ENCODE assay signal across 17 cellular contexts in the genomic region with DNA sequence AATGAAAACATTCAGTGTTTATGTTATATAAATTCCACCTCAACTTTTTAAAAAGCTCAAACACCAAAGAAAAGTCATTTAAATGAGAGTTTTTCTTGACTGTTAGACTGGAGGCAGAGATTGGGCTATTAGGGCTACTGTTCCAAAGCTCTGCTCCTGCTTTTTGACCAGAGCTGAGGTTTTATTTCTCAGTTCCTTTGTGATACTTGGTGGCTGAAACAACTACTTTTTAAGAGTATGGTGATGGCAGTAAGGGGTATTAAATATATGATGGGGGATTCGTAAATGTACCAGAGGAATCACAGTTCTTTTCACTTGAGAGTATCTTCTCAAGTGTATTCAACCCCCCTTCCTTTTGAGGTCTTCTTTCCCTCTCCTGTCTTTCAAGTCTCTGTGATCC.
"Had no signal": no experiment of that assay in that cellular context is flagged by ENCODE, and none has a peak within 500 bp of the region (broad histone marks: within the 10 kb centered on the region; RNA-seq: fewer than 3 reads in every experiment).

No MANE protein-coding gene starts in this region.

- H3K4me1 Mint-ChIP-seq: activated CD4-positive, alpha-beta memory T cell treated with anti-CD3 and anti-CD28 coated beads, Interleukin-2, amount 10 ng/mL, durations not matched to agents 7 days and 5 days had no signal

- H3K27me3 Mint-ChIP-seq: activated CD4-positive, alpha-beta memory T cell treated with anti-CD3 and anti-CD28 coated beads, Interleukin-2, amount 10 ng/mL, durations not matched to agents 7 days and 5 days had no signal

- H3K27ac Mint-ChIP-seq: activated CD4-positive, alpha-beta memory T cell treated with anti-CD3 and anti-CD28 coated beads, Interleukin-2, amount 10 ng/mL, durations not matched to agents 7 days and 5 days had no signal

- H3K4me1 ChIP-seq: heart left ventricle, lower lobe of right lung, pancreas, tibial artery had no signal

- ATAC-seq: activated naive CD4-positive, alpha-beta T cell treated with anti-CD3 and anti-CD28 coated beads, Interleukin-2, amount 50 U/mL, for 72 hours; activated T-cell treated with anti-CD3 and anti-CD28 coated beads, Interleukin-2, amount 50 U/mL, for 4 hours; heart left ventricle; lower lobe of right lung; pancreas; stimulated activated effector memory CD8-positive, alpha-beta T cell treated with anti-CD3 and anti-CD28 coated beads, Interleukin-12 subunit alpha, Interleukin-12 subunit beta, amount 100 ng/mL, for 72 hours; WTC11 had no signal

- DNase-seq: activated CD4-positive, alpha-beta memory T cell treated with anti-CD3 and anti-CD28 coated beads, Interleukin-2, amount 10 ng/mL, durations not matched to agents 7 days and 5 days; activated CD4-positive, alpha-beta T cell treated with anti-CD3 and anti-CD28 coated beads for 4 hours; activated effector memory CD4-positive, alpha-beta T cell treated with anti-CD3 and anti-CD28 coated beads, Interleukin-2, amount 50 U/mL, for 16 hours; activated T-cell treated with anti-CD3 and anti-CD28 coated beads, Interleukin-2, amount 50 U/mL, for 4 hours; heart left ventricle; lower lobe of right lung; midbrain; pancreas; stimulated activated CD4-positive, alpha-beta T cell treated with anti-CD3 and anti-CD28 coated beads, Interleukin-1b, Interleukin-23, amount 100 ng/mL, for 48 hours; tibial artery had no signal

- H3K9me3 ChIP-seq: lower lobe of right lung, pancreas, tibial artery had no signal

- H3K4me3 ChIP-seq: cardiac muscle cell, heart left ventricle, lower lobe of right lung, pancreas, tibial artery had no signal

- FAIRE-seq: frontal cortex, pancreas, urothelium cell line had no signal

- H3K27ac ChIP-seq: cardiac muscle cell, epithelial cell of prostate, heart left ventricle, lower lobe of right lung, pancreas, tibial artery had no signal

- H3K4me3 Mint-ChIP-seq: activated CD4-positive, alpha-beta memory T cell treated with anti-CD3 and anti-CD28 coated beads, Interleukin-2, amount 10 ng/mL, durations not matched to agents 7 days and 5 days; activated T-cell treated with anti-CD3 and anti-CD28 coated beads, Interleukin-2, amount 50 U/mL, for 4 hours; stimulated activated effector memory CD8-positive, alpha-beta T cell treated with anti-CD3 and anti-CD28 coated beads, Interleukin-12 subunit alpha, Interleukin-12 subunit beta, amount 100 ng/mL, for 72 hours; WTC11 had no signal

- H3K27me3 ChIP-seq: cardiac muscle cell, heart left ventricle, pancreas, tibial artery had no signal
